ENCODE assay signal across 10 cellular contexts in genomic region chr3:189270248-189270832, GRCh38.
DNase-seq lines count a peak whose midpoint lies in the region; ATAC-seq, FAIRE-seq and TF ChIP-seq lines count a peak whose summit lies in the region.
"Had no signal": no experiment of that assay in that cellular context is flagged by ENCODE, and none has a peak within 500 bp of the region (broad histone marks: within the 10 kb centered on the region; RNA-seq: fewer than 3 reads in every experiment).

No MANE protein-coding gene starts in this region.

- peak; percentile 66 to 90 for TF ChIP-seq CTCF in Caco-2 (IDR thresholded peaks at IDR 0.05; ENCODE audit: insufficient read depth in 1 of 2, low read depth in 1 of 2, low read length in 1 of 2, severe bottlenecking in 1 of 2, unreplicated experiment in 1 of 2)
- peak; percentile 83 for TF ChIP-seq CTCF in cardiac muscle cell (IDR thresholded peaks at IDR 0.05; ENCODE audit: low read depth, low read length)

- H3K9me3 Mint-ChIP-seq in Caco-2 (ENCODE audit: unreplicated experiment) = no peaks in the 10 kb centered on the region
- H3K9me3 Mint-ChIP-seq in activated T-helper 17 cell treated with anti-CD3 and anti-CD28 coated beads, Interleukin-2, amount 50 U/mL, for 72 hours = no peaks in the 10 kb centered on the region

- H3K27me3 ChIP-seq in Caco-2 (replicated peaks; ENCODE audit: control insufficient read depth, insufficient read depth, low read length) = no peaks in the 10 kb centered on the region
- H3K27me3 ChIP-seq in cardiac muscle cell = no peaks in the 10 kb centered on the region
- no peaks in the 10 kb centered on the region for H3K27me3 ChIP-seq in small intestine (ENCODE audit: control insufficient read depth in 2 of 2, insufficient read depth in 2 of 2, low read length in 2 of 2)
- H3K27me3 ChIP-seq: neutrophil had no signal

- H3K4me3 ChIP-seq in Caco-2 (ENCODE audit: low read depth, low read length) (no peak overlapping the region), cardiac muscle cell (no peak overlapping the region), small intestine (ENCODE audit: low read depth in 1 of 2, low read length in 2 of 2) (no peak overlapping the region)
- H3K4me3 ChIP-seq: K562 had no signal

- intact Hi-C loops in Caco-2 (cut with micrococcal nuclease; ENCODE audit: unreplicated experiment) (loop anchor here (5.0 to 10.0 kb wide), 4 partner anchors 87 to 382 kb away; no protein-coding TSS in a partner anchor), posterior vena cava (cut with DNase I) (no loop called here)

- peak; percentile 74 for ATAC-seq in GM19438 (IDR thresholded peaks at IDR 0.05; ENCODE audit: low read depth, unreplicated experiment)
- ATAC-seq in activated T-helper 17 cell treated with anti-CD3 and anti-CD28 coated beads, Interleukin-2, amount 50 U/mL, for 72 hours (replicated peaks) = peak; percentile 68
- ATAC-seq: K562 had no signal

- no peak overlapping the region for H3K4me3 Mint-ChIP-seq in Caco-2 (ENCODE audit: unreplicated experiment)
- no peak overlapping the region for H3K4me3 Mint-ChIP-seq in activated T-helper 17 cell treated with anti-CD3 and anti-CD28 coated beads, Interleukin-2, amount 50 U/mL, for 72 hours

- POLR2A ChIA-PET in Caco-2 (lab: Charles Lee) = no interaction called here

- BruUV-seq in Caco-2 (replicated peaks; lab: Mats Ljungman, UMichigan) = no TSS peak

- H3K27ac ChIP-seq in cardiac muscle cell (no peak overlapping the region), small intestine (ENCODE audit: low read depth in 1 of 2, low read length in 1 of 2) (no peak overlapping the region)
- H3K27ac ChIP-seq: neutrophil had no signal

- H3K4me1 ChIP-seq in Caco-2 (no peaks in the 10 kb centered on the region), cardiac muscle cell (ENCODE audit: low read depth) (no peaks in the 10 kb centered on the region), small intestine (ENCODE audit: control insufficient read depth in 2 of 2, insufficient read depth in 1 of 2, low read depth in 1 of 2, low read length in 1 of 2) (no peaks in the 10 kb centered on the region)

- H3K27me3 Mint-ChIP-seq in Caco-2 (ENCODE audit: insufficient read depth, unreplicated experiment) = no peaks in the 10 kb centered on the region
- no peaks in the 10 kb centered on the region for H3K27me3 Mint-ChIP-seq in activated T-helper 17 cell treated with anti-CD3 and anti-CD28 coated beads, Interleukin-2, amount 50 U/mL, for 72 hours

- CTCF ChIA-PET in Caco-2 (lab: Charles Lee) = no interaction called here

- H3K36me3 ChIP-seq in Caco-2 (ENCODE audit: control insufficient read depth, insufficient read depth, low read length) (no peaks in the 10 kb centered on the region), cardiac muscle cell (no peaks in the 10 kb centered on the region), small intestine (ENCODE audit: control insufficient read depth in 2 of 2, insufficient read depth in 2 of 2, low read length in 2 of 2) (no peaks in the 10 kb centered on the region)
- H3K36me3 ChIP-seq: neutrophil had no signal

- no peak for FAIRE-seq in small intestine (lab: Jason Lieb, UNC)
- FAIRE-seq: K562 had no signal

- no peak overlapping the region for H3K27ac Mint-ChIP-seq in Caco-2 (ENCODE audit: unreplicated experiment)
- H3K27ac Mint-ChIP-seq in activated T-helper 17 cell treated with anti-CD3 and anti-CD28 coated beads, Interleukin-2, amount 50 U/mL, for 72 hours = no peak overlapping the region

- WGBS in small intestine, 3 donors = 35 to 69% (median 56%) methylated on average over 5 of the region's 5 CpGs

- peak; percentile 73 to 76 for DNase-seq in Caco-2
- DNase-seq in HS-5 (ENCODE audit: low read depth) = peak; percentile 54
- DNase-seq in NOMO-1 (lab: John Stamatoyannopoulos, UW; ENCODE audit: unreplicated experiment in 2 of 2) = peak; percentile 78 to 83
- peak; percentile 72 to 87 for DNase-seq in cardiac muscle cell (ENCODE audit: low read depth in 1 of 2, low spot score in 1 of 2)
- peak; percentile 75 for DNase-seq in small intestine
- DNase-seq in posterior vena cava (ENCODE audit: low spot score) = no peak

- H3K36me3 Mint-ChIP-seq in Caco-2 (ENCODE audit: insufficient read depth, unreplicated experiment) = no peaks in the 10 kb centered on the region
- H3K36me3 Mint-ChIP-seq in activated T-helper 17 cell treated with anti-CD3 and anti-CD28 coated beads, Interleukin-2, amount 50 U/mL, for 72 hours (ENCODE audit: low read depth) = no peaks in the 10 kb centered on the region

- peaks cover 13% of the 10 kb centered on the region for H3K4me1 Mint-ChIP-seq in Caco-2 (ENCODE audit: low read depth, unreplicated experiment)
- H3K4me1 Mint-ChIP-seq in activated T-helper 17 cell treated with anti-CD3 and anti-CD28 coated beads, Interleukin-2, amount 50 U/mL, for 72 hours = no peaks in the 10 kb centered on the region

- H3K9me3 ChIP-seq in Caco-2 (no peaks in the 10 kb centered on the region), cardiac muscle cell (ENCODE audit: low read depth) (no peaks in the 10 kb centered on the region), small intestine (ENCODE audit: control insufficient read depth, low read depth) (no peaks in the 10 kb centered on the region)
- H3K9me3 ChIP-seq: neutrophil had no signal
